In the genomic region with DNA sequence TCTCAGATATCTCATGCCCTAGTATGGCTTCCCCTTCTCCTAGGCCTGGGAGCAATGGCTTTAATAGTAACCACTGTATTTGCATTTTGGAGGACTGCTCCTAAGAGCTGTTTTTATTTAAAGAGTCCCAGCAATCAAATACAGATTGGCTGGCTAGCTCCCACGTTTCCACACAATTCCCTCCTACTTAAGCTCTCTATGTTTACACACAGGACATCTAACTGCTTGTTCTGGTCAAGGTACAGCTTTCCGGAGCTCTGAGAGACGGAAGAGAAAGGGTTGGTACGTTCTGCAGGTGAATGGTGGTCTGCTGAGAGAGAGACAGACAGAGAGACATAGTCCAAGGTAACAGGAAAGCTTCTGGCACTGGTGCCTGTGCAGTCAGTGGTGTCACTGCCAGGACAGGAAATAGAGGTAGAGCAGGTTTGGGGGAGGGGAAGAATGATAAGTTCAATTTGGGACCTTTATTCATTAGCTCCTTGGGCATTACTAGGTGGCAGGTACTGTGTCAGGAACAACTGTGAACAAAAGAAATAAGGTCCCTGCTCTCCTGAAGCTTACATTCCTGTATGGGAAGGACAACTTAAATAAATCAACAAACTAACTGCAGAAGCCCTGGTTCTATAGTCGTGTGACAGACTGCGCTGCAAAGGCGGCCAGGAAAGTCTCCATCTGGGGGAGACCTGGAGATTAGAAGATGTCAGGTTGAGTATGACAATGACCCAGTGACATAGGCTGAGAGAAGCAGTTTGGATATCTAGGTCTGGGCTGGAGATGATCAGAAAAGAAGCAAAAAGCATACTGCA, we compare ENCODE assay signal across 1 cellular context.
A peak's percentile ranks its signal among the peaks of the same experiment; 100 is the strongest.
TF ChIP-seq lines count a peak whose summit lies in the region.

No MANE protein-coding gene starts in this region.

TF ChIP-seq in HepG2, 621 proteins besides CTCF, POLR2A, EP300 and RAD21 (continued from another document and continues in another):
- TF ChIP-seq, protein P1, sequence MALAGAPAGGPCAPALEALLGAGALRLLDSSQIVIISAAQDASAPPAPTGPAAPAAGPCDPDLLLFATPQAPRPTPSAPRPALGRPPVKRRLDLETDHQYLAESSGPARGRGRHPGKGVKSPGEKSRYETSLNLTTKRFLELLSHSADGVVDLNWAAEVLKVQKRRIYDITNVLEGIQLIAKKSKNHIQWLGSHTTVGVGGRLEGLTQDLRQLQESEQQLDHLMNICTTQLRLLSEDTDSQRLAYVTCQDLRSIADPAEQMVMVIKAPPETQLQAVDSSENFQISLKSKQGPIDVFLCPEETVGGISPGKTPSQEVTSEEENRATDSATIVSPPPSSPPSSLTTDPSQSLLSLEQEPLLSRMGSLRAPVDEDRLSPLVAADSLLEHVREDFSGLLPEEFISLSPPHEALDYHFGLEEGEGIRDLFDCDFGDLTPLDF (CRISPR knock-in tag; IDR thresholded peaks at IDR 0.05) = 0 out of 2 replicates have a peak, but pooled peaks have one; percentile 19
- TF ChIP-seq RFXANK (CRISPR knock-in tag; IDR thresholded peaks at IDR 0.05) (no peak), NR1H2 (CRISPR knock-in tag; IDR thresholded peaks at IDR 0.05; ENCODE audit: borderline replicate concordance, low read depth) (no peak), SMAD3 (CRISPR knock-in tag; IDR thresholded peaks at IDR 0.05) (peak; percentile 78; the same call in 1 of the 2 replicates), ZFP36L2 (CRISPR knock-in tag; IDR thresholded peaks at IDR 0.05) (no peak), PPARG (CRISPR knock-in tag; conservative IDR thresholded peaks at IDR 0.05) (peak; percentile 80), SUZ12 (IDR thresholded peaks at IDR 0.05; ENCODE audit: low read depth, low read length) (no peak), ZNF142 (CRISPR knock-in tag; IDR thresholded peaks at IDR 0.05) (no peak), ZFP82 (CRISPR knock-in tag; IDR thresholded peaks at IDR 0.05; ENCODE audit: borderline replicate concordance) (no peak), ONECUT2 (CRISPR knock-in tag; IDR thresholded peaks at IDR 0.05) (no peak), HNRNPK (IDR thresholded peaks at IDR 0.05; ENCODE audit: low read depth, low read length, poor library complexity, severe bottlenecking) (peak; percentile 44), ZNF407 (CRISPR knock-in tag; IDR thresholded peaks at IDR 0.05; ENCODE audit: not compliant biosample characterization) (no peak), WIZ (CRISPR knock-in tag; IDR thresholded peaks at IDR 0.05) (no peak)
- TF ChIP-seq, protein P2, sequence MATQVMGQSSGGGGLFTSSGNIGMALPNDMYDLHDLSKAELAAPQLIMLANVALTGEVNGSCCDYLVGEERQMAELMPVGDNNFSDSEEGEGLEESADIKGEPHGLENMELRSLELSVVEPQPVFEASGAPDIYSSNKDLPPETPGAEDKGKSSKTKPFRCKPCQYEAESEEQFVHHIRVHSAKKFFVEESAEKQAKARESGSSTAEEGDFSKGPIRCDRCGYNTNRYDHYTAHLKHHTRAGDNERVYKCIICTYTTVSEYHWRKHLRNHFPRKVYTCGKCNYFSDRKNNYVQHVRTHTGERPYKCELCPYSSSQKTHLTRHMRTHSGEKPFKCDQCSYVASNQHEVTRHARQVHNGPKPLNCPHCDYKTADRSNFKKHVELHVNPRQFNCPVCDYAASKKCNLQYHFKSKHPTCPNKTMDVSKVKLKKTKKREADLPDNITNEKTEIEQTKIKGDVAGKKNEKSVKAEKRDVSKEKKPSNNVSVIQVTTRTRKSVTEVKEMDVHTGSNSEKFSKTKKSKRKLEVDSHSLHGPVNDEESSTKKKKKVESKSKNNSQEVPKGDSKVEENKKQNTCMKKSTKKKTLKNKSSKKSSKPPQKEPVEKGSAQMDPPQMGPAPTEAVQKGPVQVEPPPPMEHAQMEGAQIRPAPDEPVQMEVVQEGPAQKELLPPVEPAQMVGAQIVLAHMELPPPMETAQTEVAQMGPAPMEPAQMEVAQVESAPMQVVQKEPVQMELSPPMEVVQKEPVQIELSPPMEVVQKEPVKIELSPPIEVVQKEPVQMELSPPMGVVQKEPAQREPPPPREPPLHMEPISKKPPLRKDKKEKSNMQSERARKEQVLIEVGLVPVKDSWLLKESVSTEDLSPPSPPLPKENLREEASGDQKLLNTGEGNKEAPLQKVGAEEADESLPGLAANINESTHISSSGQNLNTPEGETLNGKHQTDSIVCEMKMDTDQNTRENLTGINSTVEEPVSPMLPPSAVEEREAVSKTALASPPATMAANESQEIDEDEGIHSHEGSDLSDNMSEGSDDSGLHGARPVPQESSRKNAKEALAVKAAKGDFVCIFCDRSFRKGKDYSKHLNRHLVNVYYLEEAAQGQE (IDR thresholded peaks at IDR 0.05; ENCODE audit: borderline replicate concordance in 1 of 2, low read depth in 1 of 2, low read length in 2 of 2) = peak in 1 of 2 experiments; percentile 56; a peak in 2 of 4 replicates
